Comparison of ENCODE assay signal across 34 cellular contexts in the genomic region with DNA sequence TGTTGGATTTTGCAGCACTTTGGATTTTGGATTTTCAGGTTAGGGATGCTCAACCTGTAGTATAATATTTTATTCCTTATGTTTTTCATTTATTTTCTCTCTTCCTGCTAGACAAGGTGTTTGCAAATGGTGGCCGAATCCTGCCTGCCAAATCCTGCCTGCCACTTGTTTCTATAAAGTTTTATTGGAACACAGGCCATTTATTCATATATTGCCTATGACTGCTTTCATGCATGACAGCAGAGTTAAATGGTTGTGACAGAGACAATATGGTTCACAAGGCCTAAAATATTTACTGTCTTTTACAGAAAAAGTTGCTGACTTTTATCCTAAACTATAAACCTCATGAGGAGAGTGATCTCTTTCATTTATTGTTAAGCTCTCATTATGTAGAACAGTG.
"Had no signal": no experiment of that assay in that cellular context is flagged by ENCODE, and none has a peak within 500 bp of the region (broad histone marks: within the 10 kb centered on the region; RNA-seq: fewer than 3 reads in every experiment).

No MANE protein-coding gene starts in this region.

- H3K27ac Mint-ChIP-seq: activated B cell treated with CpG ODN at 0.5 μM for 24 hours; activated CD4-positive, alpha-beta memory T cell treated with anti-CD3 and anti-CD28 coated beads for 36 hours; activated CD4-positive, alpha-beta T cell treated with anti-CD3 and anti-CD28 coated beads, Interleukin-2, amount 10 ng/mL, durations not matched to agents 24 days and 14 days; activated CD8-positive, alpha-beta T cell treated with anti-CD3 and anti-CD28 coated beads for 36 hours; activated naive CD4-positive, alpha-beta T cell treated with anti-CD3 and anti-CD28 coated beads for 36 hours; activated naive CD8-positive, alpha-beta T cell treated with anti-CD3 and anti-CD28 coated beads for 36 hours; activated T-cell treated with anti-CD3 and anti-CD28 coated beads, Interleukin-2, amount 50 U/mL, for 72 hours; activated T-helper 1 cell treated with anti-CD3 and anti-CD28 coated beads, Interleukin-12 subunit alpha, Interleukin-12 subunit beta, Interleukin-2, Interleukin-4 antibody, amounts not matched to agents 30 ng/mL and 10 ng/mL and 1 ng/mL, durations not matched to agents 14 hours and 24 hours and 36 hours; activated T-helper 17 cell treated with anti-CD3 and anti-CD28 coated beads, Interleukin-2, amount 50 U/mL, for 72 hours; brain; T-cell; T-helper 2 cell treated with Interferon-gamma antibody and Interleukin-4, amounts not matched to agents 5 μg/mL and 100 μg/mL, for 36 hours had no signal

- H3K9me3 ChIP-seq: adrenal gland, ascending aorta had no signal

- FAIRE-seq: TTC549 had no signal

- H3K4me1 ChIP-seq: adrenal gland, ascending aorta had no signal

- H3K27me3 ChIP-seq: adrenal gland, ascending aorta, cardiac muscle cell had no signal

- H3K4me3 ChIP-seq: adrenal gland, ascending aorta, cardiac muscle cell had no signal

- H3K27ac ChIP-seq: adrenal gland, ascending aorta, cardiac muscle cell, VCaP had no signal

- DNase-seq: activated B cell treated with CpG ODN at 0.5 μM for 24 hours; activated CD4-positive, alpha-beta memory T cell treated with anti-CD3 and anti-CD28 coated beads for 36 hours; activated CD4-positive, alpha-beta T cell treated with anti-CD3 and anti-CD28 coated beads for 4 hours; activated CD4-positive, alpha-beta T cell treated with anti-CD3 and anti-CD28 coated beads, Interleukin-2, amount 10 ng/mL, durations not matched to agents 24 days and 14 days; activated CD4-positive, alpha-beta T cell treated with anti-CD3 and anti-CD28 coated beads, Interleukin-2, amount 50 U/mL, for 1 hour; activated CD4-positive, alpha-beta T cell treated with anti-CD3 and anti-CD28 coated beads, Interleukin-2, amount 50 U/mL, for 4 hours; activated CD4-positive, CD25-positive, alpha-beta regulatory T cell treated with anti-CD3 and anti-CD28 coated beads, Interleukin-2, amount 50 U/mL, for 72 hours; activated CD8-positive, alpha-beta memory T cell treated with anti-CD3 and anti-CD28 coated beads, Interleukin-2, amount 50 U/mL, for 4 hours; activated CD8-positive, alpha-beta T cell treated with anti-CD3 and anti-CD28 coated beads for 36 hours; activated effector memory CD4-positive, alpha-beta T cell treated with anti-CD3 and anti-CD28 coated beads, Interleukin-2, amount 50 U/mL, for 16 hours; activated gamma-delta T cell treated with Interleukin-2 at 50 U/mL for 16 hours; activated naive CD4-positive, alpha-beta T cell; activated naive CD4-positive, alpha-beta T cell treated with anti-CD3 and anti-CD28 coated beads for 36 hours; activated naive CD4-positive, alpha-beta T cell treated with anti-CD3 and anti-CD28 coated beads, Interleukin-2, amount 50 U/mL, for 16 hours; activated naive CD8-positive, alpha-beta T cell treated with anti-CD3 and anti-CD28 coated beads for 36 hours; activated T-cell treated with anti-CD3 and anti-CD28 coated beads for 4 hours; activated T-cell treated with anti-CD3 and anti-CD28 coated beads, Interleukin-2, amount 50 U/mL, for 1 hour; activated T-cell treated with anti-CD3 and anti-CD28 coated beads, Interleukin-2, amount 50 U/mL, for 4 hours; activated T-cell treated with anti-CD3 and anti-CD28 coated beads, Interleukin-2, amount 50 U/mL, for 72 hours; adrenal gland; amniotic stem cell; caudate nucleus; T-cell; T-helper 2 cell; T-helper 9 cell had no signal

- H3K4me1 Mint-ChIP-seq: activated B cell treated with CpG ODN at 0.5 μM for 24 hours; activated CD4-positive, alpha-beta T cell treated with anti-CD3 and anti-CD28 coated beads, Interleukin-2, amount 10 ng/mL, durations not matched to agents 24 days and 14 days; activated naive CD8-positive, alpha-beta T cell treated with anti-CD3 and anti-CD28 coated beads for 36 hours; brain; T-cell had no signal

- H3K27me3 Mint-ChIP-seq: activated B cell treated with CpG ODN at 0.5 μM for 24 hours; activated CD4-positive, alpha-beta memory T cell treated with anti-CD3 and anti-CD28 coated beads for 36 hours; activated CD4-positive, alpha-beta T cell treated with anti-CD3 and anti-CD28 coated beads, Interleukin-2, amount 10 ng/mL, durations not matched to agents 24 days and 14 days; activated CD8-positive, alpha-beta T cell treated with anti-CD3 and anti-CD28 coated beads for 36 hours; activated naive CD8-positive, alpha-beta T cell treated with anti-CD3 and anti-CD28 coated beads for 36 hours; activated T-helper 17 cell treated with anti-CD3 and anti-CD28 coated beads, Interleukin-2, amount 50 U/mL, for 72 hours; brain; T-cell had no signal

- H3K4me3 Mint-ChIP-seq: activated B cell treated with CpG ODN at 0.5 μM for 24 hours; activated CD4-positive, alpha-beta memory T cell treated with anti-CD3 and anti-CD28 coated beads for 36 hours; activated CD4-positive, alpha-beta T cell treated with anti-CD3 and anti-CD28 coated beads, Interleukin-2, amount 10 ng/mL, durations not matched to agents 24 days and 14 days; activated CD8-positive, alpha-beta T cell treated with anti-CD3 and anti-CD28 coated beads for 36 hours; activated naive CD4-positive, alpha-beta T cell treated with anti-CD3 and anti-CD28 coated beads for 36 hours; activated naive CD8-positive, alpha-beta T cell treated with anti-CD3 and anti-CD28 coated beads for 36 hours; activated T-cell treated with anti-CD3 and anti-CD28 coated beads, Interleukin-2, amount 50 U/mL, for 4 hours; activated T-cell treated with anti-CD3 and anti-CD28 coated beads, Interleukin-2, amount 50 U/mL, for 72 hours; activated T-helper 1 cell treated with anti-CD3 and anti-CD28 coated beads, Interleukin-12 subunit alpha, Interleukin-12 subunit beta, Interleukin-2, Interleukin-4 antibody, amounts not matched to agents 30 ng/mL and 10 ng/mL and 1 ng/mL, durations not matched to agents 14 hours and 24 hours and 36 hours; activated T-helper 17 cell treated with anti-CD3 and anti-CD28 coated beads, Interleukin-2, amount 50 U/mL, for 72 hours; brain; T-cell; T-helper 2 cell treated with Interferon-gamma antibody and Interleukin-4, amounts not matched to agents 5 μg/mL and 100 μg/mL, for 36 hours had no signal

- H3K9me3 Mint-ChIP-seq: activated B cell treated with CpG ODN at 0.5 μM for 24 hours; activated CD4-positive, alpha-beta memory T cell treated with anti-CD3 and anti-CD28 coated beads for 36 hours; activated CD4-positive, alpha-beta T cell treated with anti-CD3 and anti-CD28 coated beads, Interleukin-2, amount 10 ng/mL, durations not matched to agents 24 days and 14 days; activated CD8-positive, alpha-beta T cell treated with anti-CD3 and anti-CD28 coated beads for 36 hours; activated naive CD4-positive, alpha-beta T cell treated with anti-CD3 and anti-CD28 coated beads for 36 hours; activated naive CD4-positive, alpha-beta T cell treated with anti-CD3 and anti-CD28 coated beads, Interleukin-2, amount 50 U/mL, for 72 hours; activated naive CD8-positive, alpha-beta T cell treated with anti-CD3 and anti-CD28 coated beads for 36 hours; activated T-cell treated with anti-CD3 and anti-CD28 coated beads, Interleukin-2, amount 50 U/mL, for 4 hours; activated T-cell treated with anti-CD3 and anti-CD28 coated beads, Interleukin-2, amount 50 U/mL, for 72 hours; activated T-helper 1 cell treated with anti-CD3 and anti-CD28 coated beads, Interleukin-12 subunit alpha, Interleukin-12 subunit beta, Interleukin-2, Interleukin-4 antibody, amounts not matched to agents 30 ng/mL and 10 ng/mL and 1 ng/mL, durations not matched to agents 14 hours and 24 hours and 36 hours; activated T-helper 17 cell treated with anti-CD3 and anti-CD28 coated beads, Interleukin-2, amount 50 U/mL, for 72 hours; brain; T-cell; T-helper 2 cell treated with Interferon-gamma antibody and Interleukin-4, amounts not matched to agents 5 μg/mL and 100 μg/mL, for 36 hours had no signal

- ATAC-seq: activated CD8-positive, alpha-beta T cell treated with anti-CD3 and anti-CD28 coated beads for 36 hours; activated naive CD4-positive, alpha-beta T cell treated with anti-CD3 and anti-CD28 coated beads, Interleukin-2, amount 50 U/mL, for 72 hours; activated T-cell treated with anti-CD3 and anti-CD28 coated beads, Interleukin-2, amount 50 U/mL, for 4 hours; activated T-cell treated with anti-CD3 and anti-CD28 coated beads, Interleukin-2, amount 50 U/mL, for 72 hours; activated T-helper 17 cell treated with anti-CD3 and anti-CD28 coated beads, Interleukin-2, amount 50 U/mL, for 72 hours; T-cell had no signal
